ENCODE assay signal across 24 cellular contexts in the genomic region with DNA sequence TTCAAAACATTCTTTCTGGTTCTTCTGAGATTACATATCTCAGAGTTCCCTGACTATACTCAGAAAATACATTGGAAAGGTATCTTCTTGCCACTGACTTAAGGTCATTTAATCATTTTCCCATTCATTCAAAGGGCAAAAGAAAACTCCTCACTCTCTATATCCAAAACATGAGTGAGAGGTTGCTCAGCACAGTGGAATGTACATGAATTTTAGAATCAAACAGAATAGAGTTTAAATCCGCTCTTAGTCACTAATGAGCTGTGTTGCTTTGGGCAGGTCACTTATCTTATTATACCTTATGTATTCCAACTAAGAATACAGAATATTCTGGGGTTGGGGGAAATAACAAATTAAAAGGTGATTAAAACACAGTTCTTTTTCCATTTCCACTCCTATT.
"Had no signal": no experiment of that assay in that cellular context is flagged by ENCODE, and none has a peak within 500 bp of the region (broad histone marks: within the 10 kb centered on the region; RNA-seq: fewer than 3 reads in every experiment).

No MANE protein-coding gene starts in this region.

- ATAC-seq: heart right ventricle; right lobe of liver; stimulated activated effector memory CD8-positive, alpha-beta T cell treated with anti-CD3 and anti-CD28 coated beads, Interleukin-12 subunit alpha, Interleukin-12 subunit beta, amount 100 ng/mL, for 72 hours; WTC11 had no signal

- H3K9ac ChIP-seq: parathyroid adenoma had no signal

- H2AFZ ChIP-seq: parathyroid adenoma had no signal

- DNase-seq: activated CD4-positive, alpha-beta memory T cell treated with anti-CD3 and anti-CD28 coated beads, Interleukin-2, amount 10 ng/mL, durations not matched to agents 7 days and 5 days; activated CD4-positive, alpha-beta T cell treated with anti-CD3 and anti-CD28 coated beads for 1 hour; activated CD4-positive, alpha-beta T cell treated with anti-CD3 and anti-CD28 coated beads, Interleukin-2, amount 10 ng/mL, durations not matched to agents 7 days and 5 days; activated CD8-positive, alpha-beta memory T cell treated with anti-CD3 and anti-CD28 coated beads, Interleukin-2, amount 50 U/mL, for 48 hours; activated gamma-delta T cell; activated naive CD4-positive, alpha-beta T cell treated with anti-CD3 and anti-CD28 coated beads, Interleukin-2, amount 50 U/mL, for 16 hours; activated T-cell treated with anti-CD3 and anti-CD28 coated beads, Interleukin-2, amount 50 U/mL, for 24 hours; amniotic stem cell; dermis blood vessel endothelial cell; effector CD4-positive, alpha-beta T cell; heart right ventricle; naive B cell; nucleus accumbens; right lobe of liver; small intestine; stimulated activated CD4-positive, alpha-beta T cell treated with anti-CD3 and anti-CD28 coated beads, Interleukin-4, amount 100 ng/mL, for 24 hours; T-helper 2 cell; trophoblast cell had no signal

- H3K27ac Mint-ChIP-seq: activated CD4-positive, alpha-beta memory T cell treated with anti-CD3 and anti-CD28 coated beads, Interleukin-2, amount 10 ng/mL, durations not matched to agents 7 days and 5 days; activated CD4-positive, alpha-beta T cell treated with anti-CD3 and anti-CD28 coated beads, Interleukin-2, amount 10 ng/mL, durations not matched to agents 7 days and 5 days; activated T-cell treated with anti-CD3 and anti-CD28 coated beads, Interleukin-2, amount 50 U/mL, for 24 hours; mesothelial cell of epicardium; naive B cell; stimulated activated effector memory CD8-positive, alpha-beta T cell treated with anti-CD3 and anti-CD28 coated beads, Interleukin-12 subunit alpha, Interleukin-12 subunit beta, amount 100 ng/mL, for 72 hours; stimulated activated naive CD8-positive, alpha-beta T cell treated with anti-CD3 and anti-CD28 coated beads, Interleukin-15, Interleukin-2, amounts not matched to agents 100 ng/mL and 50 ng/mL, for 24 hours; WTC11 had no signal

- H3K9me3 Mint-ChIP-seq: activated CD4-positive, alpha-beta memory T cell treated with anti-CD3 and anti-CD28 coated beads, Interleukin-2, amount 10 ng/mL, durations not matched to agents 7 days and 5 days; activated CD4-positive, alpha-beta T cell treated with anti-CD3 and anti-CD28 coated beads, Interleukin-2, amount 10 ng/mL, durations not matched to agents 7 days and 5 days; activated T-cell treated with anti-CD3 and anti-CD28 coated beads, Interleukin-2, amount 50 U/mL, for 24 hours; mesothelial cell of epicardium; stimulated activated effector memory CD8-positive, alpha-beta T cell treated with anti-CD3 and anti-CD28 coated beads, Interleukin-12 subunit alpha, Interleukin-12 subunit beta, amount 100 ng/mL, for 72 hours; stimulated activated naive CD8-positive, alpha-beta T cell treated with anti-CD3 and anti-CD28 coated beads, Interleukin-15, Interleukin-2, amounts not matched to agents 100 ng/mL and 50 ng/mL, for 24 hours; WTC11 had no signal

- H3K27me3 ChIP-seq: heart right ventricle, right lobe of liver had no signal

- H3K4me3 Mint-ChIP-seq: activated CD4-positive, alpha-beta memory T cell treated with anti-CD3 and anti-CD28 coated beads, Interleukin-2, amount 10 ng/mL, durations not matched to agents 7 days and 5 days; activated CD4-positive, alpha-beta T cell treated with anti-CD3 and anti-CD28 coated beads, Interleukin-2, amount 10 ng/mL, durations not matched to agents 7 days and 5 days; activated T-cell treated with anti-CD3 and anti-CD28 coated beads, Interleukin-2, amount 50 U/mL, for 24 hours; mesothelial cell of epicardium; naive B cell; stimulated activated effector memory CD8-positive, alpha-beta T cell treated with anti-CD3 and anti-CD28 coated beads, Interleukin-12 subunit alpha, Interleukin-12 subunit beta, amount 100 ng/mL, for 72 hours; stimulated activated naive CD8-positive, alpha-beta T cell treated with anti-CD3 and anti-CD28 coated beads, Interleukin-15, Interleukin-2, amounts not matched to agents 100 ng/mL and 50 ng/mL, for 24 hours; WTC11 had no signal

- H3K4me3 ChIP-seq: heart right ventricle, right lobe of liver, thoracic aorta had no signal

- H3K79me2 ChIP-seq: parathyroid adenoma had no signal

- H3K36me3 Mint-ChIP-seq: mesothelial cell of epicardium; naive B cell; stimulated activated effector memory CD8-positive, alpha-beta T cell treated with anti-CD3 and anti-CD28 coated beads, Interleukin-12 subunit alpha, Interleukin-12 subunit beta, amount 100 ng/mL, for 72 hours; WTC11 had no signal

- H3K4me1 Mint-ChIP-seq: activated CD4-positive, alpha-beta memory T cell treated with anti-CD3 and anti-CD28 coated beads, Interleukin-2, amount 10 ng/mL, durations not matched to agents 7 days and 5 days; activated CD4-positive, alpha-beta T cell treated with anti-CD3 and anti-CD28 coated beads, Interleukin-2, amount 10 ng/mL, durations not matched to agents 7 days and 5 days; naive B cell; stimulated activated effector memory CD8-positive, alpha-beta T cell treated with anti-CD3 and anti-CD28 coated beads, Interleukin-12 subunit alpha, Interleukin-12 subunit beta, amount 100 ng/mL, for 72 hours; WTC11 had no signal

- H3K36me3 ChIP-seq: heart right ventricle, right lobe of liver, thoracic aorta had no signal

- H3K9me3 ChIP-seq: right lobe of liver, thoracic aorta had no signal

- H3K27ac ChIP-seq: heart right ventricle, parathyroid adenoma, right lobe of liver, thoracic aorta had no signal

- H3K4me1 ChIP-seq: heart right ventricle, parathyroid adenoma, right lobe of liver had no signal
